In the genomic region with DNA sequence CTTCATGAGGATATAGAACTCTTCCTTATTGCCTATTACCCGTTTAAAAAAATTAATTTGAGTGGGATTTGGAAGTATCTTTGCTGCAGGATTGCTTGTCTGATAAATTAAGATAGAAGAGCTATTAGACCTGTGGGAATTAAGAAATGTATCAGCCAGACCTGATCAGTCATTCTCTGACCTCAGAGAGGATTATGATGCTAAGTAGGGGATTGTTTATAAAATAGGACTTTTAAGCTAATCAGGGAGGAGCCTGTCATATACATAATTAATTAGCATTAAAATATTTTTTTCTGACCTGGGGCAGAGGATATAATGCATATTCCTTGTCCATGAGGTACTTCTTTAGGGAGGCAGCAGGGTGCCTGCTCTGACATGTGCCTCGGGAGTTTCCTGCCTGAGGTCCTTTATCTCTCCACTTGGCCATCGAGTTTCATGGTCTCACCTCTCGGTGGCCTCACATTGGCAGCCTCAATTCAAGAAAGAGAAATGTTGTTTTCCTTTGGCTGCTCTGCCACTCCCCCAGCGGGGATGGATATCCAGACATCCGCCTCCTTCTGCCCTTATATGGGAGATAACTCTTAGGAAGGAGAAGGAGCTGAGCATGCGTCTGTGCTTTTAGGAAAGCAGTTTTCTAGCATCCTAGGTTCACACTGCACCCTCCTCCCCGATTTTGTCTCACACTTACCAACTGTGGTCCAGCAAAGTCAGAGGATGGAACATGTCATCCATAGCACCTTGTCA, we compare ENCODE assay signal across 9 cellular contexts.
DNase-seq lines count a peak whose midpoint lies in the region; ATAC-seq lines count a peak whose summit lies in the region.
"Had no signal": no experiment of that assay in that cellular context is flagged by ENCODE, and none has a peak within 500 bp of the region (broad histone marks: within the 10 kb centered on the region; RNA-seq: fewer than 3 reads in every experiment).

No MANE protein-coding gene starts in this region.

- DNase-seq in COLO829 (ENCODE audit: low spot score) (peak; percentile 66), NCI-H69 (lab: John Stamatoyannopoulos, UW) (peak; percentile 10), cerebellar cortex (ENCODE audit: low spot score) (peak; percentile 96), iris pigment epithelial cell (ENCODE audit: low read depth) (peak; percentile 83), NCI-H1694 treated with DMSO at 0.1 percent for 48 hours (lab: John Stamatoyannopoulos, UW) (no peak), activated gamma-delta T cell treated with Interleukin-2 at 50 U/mL for 16 hours (no peak)

- no peak for ATAC-seq in HG03571 (IDR thresholded peaks at IDR 0.05; ENCODE audit: unreplicated experiment)

- peak overlapping the region; percentile 38 to 63 (median 50) for H3K4me3 ChIP-seq in skin epidermis

- H3K27ac ChIP-seq in skin epidermis = peak overlapping the region in 12 of 21 experiments; percentile 38 to 87 (median 72)
- H3K27ac ChIP-seq: HL-60 had no signal

Comparison
In these comparisons a context has a peak if more than half of its experiments do, and no peak if none do; other contexts are left out.
1. DNase-seq: peak in COLO829 (single experiment), NCI-H69 (single experiment), cerebellar cortex (single experiment) and iris pigment epithelial cell (single experiment); none in NCI-H1694 treated with DMSO at 0.1 percent for 48 hours (single experiment) and activated gamma-delta T cell treated with Interleukin-2 at 50 U/mL for 16 hours (single experiment).